In genomic region chr13:108645376-108645775, GRCh38 we compare ENCODE assay signal across 27 cellular contexts. TPM values are rescaled to one million over a fixed set of nuclear protein-coding genes. Genes with fewer than 3 reads are reported as not detected.
"Had no signal": no experiment of that assay in that cellular context is flagged by ENCODE, and none has a peak within 500 bp of the region (broad histone marks: within the 10 kb centered on the region; RNA-seq: fewer than 3 reads in every experiment).

No MANE protein-coding gene starts in this region.

- H3K27ac ChIP-seq: stomach, suprapubic skin, testis, thoracic aorta, thyroid gland, tibial artery, tibial nerve, transverse colon, upper lobe of left lung, upper lobe of right lung, uterus, vagina had no signal

- H3K9me3 ChIP-seq: suprapubic skin, testis, thoracic aorta, thyroid gland, tibial artery, tibial nerve, transverse colon, upper lobe of right lung, uterus, vagina had no signal

- H3K36me3 ChIP-seq: stomach, suprapubic skin, thoracic aorta, thyroid gland, tibial artery, tibial nerve, transverse colon, upper lobe of left lung, upper lobe of right lung, uterus, vagina had no signal

- H3K27me3 ChIP-seq: stomach, suprapubic skin, testis, thyroid gland, tibial artery, tibial nerve, transverse colon, upper lobe of left lung, upper lobe of right lung, uterus, vagina had no signal

- ATAC-seq: stimulated activated effector memory CD8-positive, alpha-beta T cell treated with anti-CD3 and anti-CD28 coated beads, Interleukin-12 subunit alpha, Interleukin-12 subunit beta, amount 100 ng/mL, for 72 hours; stimulated activated naive B cell treated with anti-CD40 and anti-IgM and Interleukin-4, amounts not matched to agents 10 μg/mL and 1 μg/mL and 100 μg/mL, for 72 hours; stimulated activated naive CD8-positive, alpha-beta T cell treated with anti-CD3 and anti-CD28 coated beads, Interleukin-15, amount 100 ng/mL, for 72 hours; stimulated activated naive CD8-positive, alpha-beta T cell treated with anti-CD3 and anti-CD28 coated beads, Interleukin-15, Interleukin-2, amounts not matched to agents 100 U/mL and 50 U/mL, for 24 hours; upper lobe of right lung had no signal

- H3K4me1 ChIP-seq: stomach, suprapubic skin, testis, thyroid gland, tibial artery, tibial nerve, transverse colon, upper lobe of left lung, upper lobe of right lung, uterus, vagina had no signal

- H3K4me3 ChIP-seq: stomach, suprapubic skin, testis, thoracic aorta, thyroid gland, tibial artery, tibial nerve, transverse colon, upper lobe of left lung, upper lobe of right lung, uterus, vagina had no signal

- DNase-seq: stimulated activated CD4-positive, alpha-beta T cell treated with anti-CD3 and anti-CD28 coated beads, Interleukin-2, amount 100 ng/mL, for 48 hours; stimulated activated CD4-positive, alpha-beta T cell treated with anti-CD3 and anti-CD28 coated beads, Interleukin-4, amount 100 ng/mL, for 1 hour; stimulated activated CD4-positive, alpha-beta T cell treated with anti-CD3 and anti-CD28 coated beads, Interleukin-4, amount 100 ng/mL, for 24 hours; stimulated activated CD4-positive, alpha-beta T cell treated with anti-CD3 and anti-CD28 coated beads, Interleukin-4, amount 100 ng/mL, for 4 hours; stimulated activated CD8-positive, alpha-beta memory T cell treated with anti-CD3 and anti-CD28 coated beads, Interleukin-4, amount 100 ng/mL, for 48 hours; stimulated activated naive B cell treated with anti-CD40 and anti-IgM and Interleukin-4, amounts not matched to agents 10 μg/mL and 1 μg/mL and 100 μg/mL, for 72 hours; stimulated activated naive CD4-positive, alpha-beta T cell; stimulated activated naive CD4-positive, alpha-beta T cell treated with Interleukin-2 at 50 U/mL for 16 hours; stimulated activated naive CD8-positive, alpha-beta T cell treated with anti-CD3 and anti-CD28 coated beads, Interleukin-15, amount 100 ng/mL, for 72 hours; stimulated activated naive CD8-positive, alpha-beta T cell treated with anti-CD3 and anti-CD28 coated beads, Interleukin-15, Interleukin-2, amounts not matched to agents 100 U/mL and 50 U/mL, for 24 hours; stomach; substantia nigra; testis; thyroid gland; tibial artery; transverse colon; trophoblast cell; upper lobe of left lung; upper lobe of right lung; uterus had no signal

- FAIRE-seq: urothelium cell line had no signal

RNA-seq across cellular contexts. Expression of gene MYO16, which starts 16.0 kb away (rescaled TPM):
- total RNA-seq: ureter had no signal
